In the genomic region with DNA sequence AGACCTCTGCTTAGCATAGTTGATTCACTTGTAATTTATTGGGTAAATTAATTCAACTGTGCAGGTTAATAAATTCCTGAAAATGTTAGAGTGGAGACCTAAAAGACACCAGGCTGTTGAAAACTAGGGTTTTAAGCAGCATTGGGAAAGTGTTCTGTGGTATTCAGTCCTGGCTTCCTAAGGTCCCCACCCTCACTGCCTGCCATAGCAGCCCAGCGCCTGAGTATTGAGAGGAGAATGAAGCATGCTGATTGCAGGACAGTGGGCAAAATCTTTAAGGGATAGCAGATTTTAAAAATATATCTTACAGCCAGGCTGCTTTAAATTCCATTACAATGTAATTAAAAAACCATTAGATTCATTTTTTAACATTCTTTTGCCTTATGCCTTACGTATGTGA, we compare ENCODE assay signal across 26 cellular contexts. TPM values are rescaled to one million over a fixed set of nuclear protein-coding genes. Genes with fewer than 3 reads are reported as not detected.
A peak's percentile ranks its signal among the peaks of the same experiment; 100 is the strongest.
DNase-seq lines count a peak whose midpoint lies in the region; ATAC-seq and TF ChIP-seq lines count a peak whose summit lies in the region.
"Had no signal": no experiment of that assay in that cellular context is flagged by ENCODE, and none has a peak within 500 bp of the region (broad histone marks: within the 10 kb centered on the region; RNA-seq: fewer than 3 reads in every experiment).

No MANE protein-coding gene starts in this region.

- peak overlapping the region; percentile 22 for H3K27ac ChIP-seq in vagina
- H3K27ac ChIP-seq: 22Rv1, C4-2B had no signal

- H3K4me3 ChIP-seq in fibroblast of the aortic adventitia (ENCODE audit: low read depth, low read length): no peak overlapping the region
- no peak overlapping the region for H3K4me3 ChIP-seq in vagina
- no peak overlapping the region for H3K4me3 ChIP-seq in Caco-2 (ENCODE audit: low read depth, low read length)
- H3K4me3 ChIP-seq: GM12878, GM23338, K562 had no signal

- no peaks in the 10 kb centered on the region for H3K27me3 ChIP-seq in vagina
- no peaks in the 10 kb centered on the region for H3K27me3 ChIP-seq in Caco-2 (replicated peaks; ENCODE audit: control insufficient read depth, insufficient read depth, low read length)

- H3K9me3 ChIP-seq in vagina: no peaks in the 10 kb centered on the region
- H3K9me3 ChIP-seq in Caco-2: no peaks in the 10 kb centered on the region

- intact Hi-C loops in Right ventricle myocardium superior (cut with DNase I): no loop called here
- intact Hi-C loops in Right ventricle myocardium inferior (cut with DNase I): no loop called here
- intact Hi-C loops in vagina (cut with DNase I): no loop called here
- intact Hi-C loops in Caco-2 (cut with micrococcal nuclease; ENCODE audit: unreplicated experiment): no loop called here

- H3K9me3 Mint-ChIP-seq in nephron progenitor cell (no peaks in the 10 kb centered on the region), Caco-2 (ENCODE audit: unreplicated experiment) (no peaks in the 10 kb centered on the region)
- H3K9me3 Mint-ChIP-seq: CD8-positive, alpha-beta T cell; GM23338; H9 had no signal

- no TSS peak for BruUV-seq in Caco-2 (replicated peaks; lab: Mats Ljungman, UMichigan)

- H3K36me3 ChIP-seq in vagina: no peaks in the 10 kb centered on the region
- no peaks in the 10 kb centered on the region for H3K36me3 ChIP-seq in Caco-2 (ENCODE audit: control insufficient read depth, insufficient read depth, low read length)

- H3K4me3 Mint-ChIP-seq in nephron progenitor cell (no peak overlapping the region), Caco-2 (ENCODE audit: unreplicated experiment) (no peak overlapping the region)
- H3K4me3 Mint-ChIP-seq: B cell; CD8-positive, alpha-beta T cell; GM23338; H9 had no signal

- H3K4me1 ChIP-seq in vagina (peaks cover 63% of the 10 kb centered on the region), Caco-2 (no peaks in the 10 kb centered on the region)

- no peak for TF ChIP-seq POLR2A in vagina (IDR thresholded peaks at IDR 0.05)

- TF ChIP-seq CTCF in fibroblast of the aortic adventitia (IDR thresholded peaks at IDR 0.05; ENCODE audit: insufficient read depth, low read length) (no peak), nephron progenitor cell (IDR thresholded peaks at IDR 0.05) (no peak), vagina (IDR thresholded peaks at IDR 0.05) (no peak), Caco-2 (IDR thresholded peaks at IDR 0.05; ENCODE audit: insufficient read depth in 1 of 2, low read depth in 1 of 2, low read length in 1 of 2, severe bottlenecking in 1 of 2, unreplicated experiment in 1 of 2) (no peak)

- CTCF ChIA-PET in Caco-2 (lab: Charles Lee): no interaction called here

- H3K27ac Mint-ChIP-seq in nephron progenitor cell (peak overlapping the region; percentile 34), Caco-2 (ENCODE audit: unreplicated experiment) (no peak overlapping the region)
- H3K27ac Mint-ChIP-seq: B cell; CD8-positive, alpha-beta T cell; GM23338; H9 had no signal

- DNase-seq in Right ventricle myocardium superior (no peak), Right ventricle myocardium inferior (ENCODE audit: missing footprints) (no peak), fibroblast of the aortic adventitia (ENCODE audit: low read depth) (peak; percentile 43), nephron progenitor cell (no peak), vagina (ENCODE audit: extremely low spot score in 2 of 2) (no peak), Caco-2 (no peak), SW480 (ENCODE audit: low spot score) (no peak)
- DNase-seq: CD8-positive, alpha-beta T cell; DMS 273 treated with DMSO at 0.1 percent for 48 hours; EL; GDM1; H9; Kasumi-1; NCI-H1092 treated with DMSO at 0.1 percent for 48 hours; NCI-H1436; NCI-H187 treated with DMSO at 0.1 percent for 48 hours; NCI-H2107; NCI-H524; NCI-H774; PC-3 had no signal

- peaks cover 89% of the 10 kb centered on the region for H3K36me3 Mint-ChIP-seq in nephron progenitor cell (ENCODE audit: low read depth)
- no peaks in the 10 kb centered on the region for H3K36me3 Mint-ChIP-seq in Caco-2 (ENCODE audit: insufficient read depth, unreplicated experiment)
- H3K36me3 Mint-ChIP-seq: CD8-positive, alpha-beta T cell had no signal

- ATAC-seq in Right ventricle myocardium superior (ENCODE audit: poor library complexity) (peak; percentile 54), Right ventricle myocardium inferior (no peak)
- ATAC-seq: CD8-positive, alpha-beta T cell; GM12878; GM23338; K562 had no signal

- H3K27me3 Mint-ChIP-seq in nephron progenitor cell (ENCODE audit: low read depth, poor library complexity) (no peaks in the 10 kb centered on the region), Caco-2 (ENCODE audit: insufficient read depth, unreplicated experiment) (no peaks in the 10 kb centered on the region)

- POLR2A ChIA-PET in Caco-2 (lab: Charles Lee): no interaction called here

- H3K4me1 Mint-ChIP-seq in nephron progenitor cell (peaks cover 20% of the 10 kb centered on the region), Caco-2 (ENCODE audit: low read depth, unreplicated experiment) (no peaks in the 10 kb centered on the region)
- H3K4me1 Mint-ChIP-seq: B cell, GM23338, H9 had no signal

RNA-seq across cellular contexts. Expression of gene MEIS1, which starts 20.6 kb away (rescaled TPM):
- total RNA-seq in Right ventricle myocardium superior (41.7 TPM), Right ventricle myocardium inferior (40.1 TPM), fibroblast of the aortic adventitia (ENCODE audit: low replicate concordance) (65.0 and 78.2 TPM in 2 replicates), vagina (80.5 TPM), Caco-2 (2022) (7.4 and 10.5 TPM in 2 replicates)
- total RNA-seq: B cell; CD8-positive, alpha-beta T cell had no signal
